ENCODE assay signal across 12 cellular contexts in the genomic region with DNA sequence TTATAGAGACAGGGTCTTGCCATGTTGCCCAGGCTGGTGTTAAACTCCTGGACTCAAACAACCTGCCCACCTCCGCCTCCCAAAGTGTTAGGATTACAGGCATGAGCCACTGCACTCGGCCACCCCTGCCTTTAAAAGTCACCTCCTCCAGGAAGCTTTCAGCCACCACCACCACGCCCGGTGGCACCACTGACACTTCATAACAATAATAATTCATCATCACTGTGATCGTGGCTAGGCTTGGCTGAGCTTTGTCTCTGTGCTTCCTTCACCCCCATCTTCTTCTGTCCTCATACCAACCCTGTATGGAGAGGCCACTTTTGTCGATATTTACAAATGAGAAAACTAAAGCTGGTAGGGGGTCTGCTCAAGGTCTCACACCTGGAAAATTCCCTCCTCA. TPM values are rescaled to one million over a fixed set of nuclear protein-coding genes. Genes with fewer than 3 reads are reported as not detected.
DNase-seq lines count a peak whose midpoint lies in the region; ATAC-seq and TF ChIP-seq lines count a peak whose summit lies in the region.
"Had no signal": no experiment of that assay in that cellular context is flagged by ENCODE, and none has a peak within 500 bp of the region (broad histone marks: within the 10 kb centered on the region; RNA-seq: fewer than 3 reads in every experiment).

No MANE protein-coding gene starts in this region.

- no peak overlapping the region for H3K4me3 ChIP-seq in esophagus (ENCODE audit: low read depth in 1 of 2, low read length in 2 of 2)
- H3K4me3 ChIP-seq in lower leg skin (ENCODE audit: low read depth, poor library complexity, severe bottlenecking): no peak overlapping the region
- H3K4me3 ChIP-seq: SJSA1 had no signal

- no peak for DNase-seq in activated T-cell treated with anti-CD3 and anti-CD28 coated beads, Interleukin-2, amount 50 U/mL, for 4 hours
- DNase-seq in activated T-cell treated with anti-CD3 and anti-CD28 coated beads, Interleukin-2, amount 50 U/mL, for 1 hour: no peak
- DNase-seq in WTC11 (ENCODE audit: low spot score) (no peak), Right ventricle myocardium superior (no peak), OCI-M2 (lab: John Stamatoyannopoulos, UW; ENCODE audit: unreplicated experiment) (no peak), lower leg skin (ENCODE audit: low spot score in 2 of 2) (no peak)
- peak in 1 of 2 donors; percentile 35 for DNase-seq in stimulated activated naive CD8-positive, alpha-beta T cell treated with anti-CD3 and anti-CD28 coated beads, Interleukin-15, amount 100 ng/mL, for 72 hours
- DNase-seq: GF-D8, NCI-H510A had no signal

- peak; percentile 17 to 20 for ATAC-seq in activated T-cell treated with anti-CD3 and anti-CD28 coated beads, Interleukin-2, amount 50 U/mL, for 4 hours
- ATAC-seq in WTC11: no peak
- peak; percentile 61 for ATAC-seq in stimulated activated naive CD8-positive, alpha-beta T cell treated with anti-CD3 and anti-CD28 coated beads, Interleukin-15, amount 100 ng/mL, for 72 hours
- no peak for ATAC-seq in Right ventricle myocardium superior (ENCODE audit: poor library complexity)

- no peaks in the 10 kb centered on the region for H3K36me3 ChIP-seq in esophagus (ENCODE audit: control insufficient read depth in 2 of 2, insufficient read depth in 2 of 2, low read length in 1 of 2)
- H3K36me3 ChIP-seq: SJSA1, thyroid gland had no signal

- intact Hi-C loops in Right ventricle myocardium superior (cut with DNase I): no loop called here
- intact Hi-C loops in lower leg skin (cut with DNase I; ENCODE audit: low total_unique reads): no loop called here

- no peak for TF ChIP-seq POLR2A in lower leg skin (IDR thresholded peaks at IDR 0.05)

- no peak overlapping the region; the same call in 1 of the 2 replicates for H3K27ac Mint-ChIP-seq in WTC11
- no peak overlapping the region for H3K27ac Mint-ChIP-seq in stimulated activated naive CD8-positive, alpha-beta T cell treated with anti-CD3 and anti-CD28 coated beads, Interleukin-15, amount 100 ng/mL, for 72 hours

- 55% methylated on average over 6 of the region's 6 CpGs for WGBS in esophagus, 2 donors
- 70 to 72% methylated on average over 6 of the region's 6 CpGs for WGBS in lower leg skin, 2 donors

- peaks cover 8 to 15% of the 10 kb centered on the region in 2 donors for H3K4me1 ChIP-seq in esophagus (ENCODE audit: control insufficient read depth in 2 of 2, insufficient read depth in 2 of 2, low read length in 1 of 2)

- TF ChIP-seq CTCF in WTC11 (IDR thresholded peaks at IDR 0.05) (no peak), lower leg skin (IDR thresholded peaks at IDR 0.05) (no peak)

- no peaks in the 10 kb centered on the region for H3K36me3 Mint-ChIP-seq in activated T-cell treated with anti-CD3 and anti-CD28 coated beads, Interleukin-2, amount 50 U/mL, for 4 hours (ENCODE audit: insufficient read depth)
- no peaks in the 10 kb centered on the region for H3K36me3 Mint-ChIP-seq in WTC11

- H3K27me3 Mint-ChIP-seq in activated T-cell treated with anti-CD3 and anti-CD28 coated beads, Interleukin-2, amount 50 U/mL, for 4 hours (ENCODE audit: low read depth): no peaks in the 10 kb centered on the region
- H3K27me3 Mint-ChIP-seq in WTC11 (ENCODE audit: low read depth): no peaks in the 10 kb centered on the region
- H3K27me3 Mint-ChIP-seq in stimulated activated naive CD8-positive, alpha-beta T cell treated with anti-CD3 and anti-CD28 coated beads, Interleukin-15, amount 100 ng/mL, for 72 hours: peaks cover 79% of the 10 kb centered on the region

- peak overlapping the region; percentile 69 for H3K4me3 Mint-ChIP-seq in activated T-cell treated with anti-CD3 and anti-CD28 coated beads, Interleukin-2, amount 50 U/mL, for 4 hours
- H3K4me3 Mint-ChIP-seq in WTC11: peak overlapping the region; percentile 55
- peak overlapping the region; percentile 65 to 78 for H3K4me3 Mint-ChIP-seq in stimulated activated naive CD8-positive, alpha-beta T cell treated with anti-CD3 and anti-CD28 coated beads, Interleukin-15, amount 100 ng/mL, for 72 hours

- H3K9me3 Mint-ChIP-seq in activated T-cell treated with anti-CD3 and anti-CD28 coated beads, Interleukin-2, amount 50 U/mL, for 4 hours: no peaks in the 10 kb centered on the region
- no peaks in the 10 kb centered on the region for H3K9me3 Mint-ChIP-seq in WTC11
- H3K9me3 Mint-ChIP-seq in stimulated activated naive CD8-positive, alpha-beta T cell treated with anti-CD3 and anti-CD28 coated beads, Interleukin-15, amount 100 ng/mL, for 72 hours: no peaks in the 10 kb centered on the region

- POLR2A ChIA-PET in WTC11 (lab: Charles Lee): interaction anchor here (1.0 to 2.3 kb wide), 4 partner anchors 13 to 44 kb away, joined by 3 to 8 read pairs (median 6); a partner anchor contains a TSS

- CTCF ChIA-PET in WTC11 (lab: Charles Lee): interaction anchor here (0.6 to 2.8 kb wide), 7 partner anchors 12 to 894 kb away, joined by 3 to 21 read pairs (median 5); a partner anchor contains a TSS

- H3K27ac ChIP-seq in esophagus (ENCODE audit: low read depth in 2 of 2, low read length in 1 of 2): peak overlapping the region; percentile 23 to 53
- H3K27ac ChIP-seq: SJSA1, thyroid gland had no signal

- no peaks in the 10 kb centered on the region for H3K27me3 ChIP-seq in esophagus (ENCODE audit: control insufficient read depth in 1 of 2, insufficient read depth in 2 of 2, low read length in 2 of 2)
- H3K27me3 ChIP-seq: SJSA1, thyroid gland had no signal

- H3K9me3 ChIP-seq in esophagus (ENCODE audit: control insufficient read depth in 2 of 2, insufficient read depth in 1 of 2, low read depth in 1 of 2, low read length in 1 of 2): no peaks in the 10 kb centered on the region
- H3K9me3 ChIP-seq: SJSA1, thyroid gland had no signal

- H3K4me1 Mint-ChIP-seq in activated T-cell treated with anti-CD3 and anti-CD28 coated beads, Interleukin-2, amount 50 U/mL, for 4 hours (ENCODE audit: low read depth): peaks cover 41% of the 10 kb centered on the region
- H3K4me1 Mint-ChIP-seq in WTC11: peaks cover 46% of the 10 kb centered on the region
- H3K4me1 Mint-ChIP-seq in stimulated activated naive CD8-positive, alpha-beta T cell treated with anti-CD3 and anti-CD28 coated beads, Interleukin-15, amount 100 ng/mL, for 72 hours: peaks cover 54% of the 10 kb centered on the region

TF ChIP-seq in WTC11, 78 proteins besides CTCF, POLR2A, EP300 and RAD21:
- TF ChIP-seq ZNF416 (CRISPR knock-in tag; IDR thresholded peaks at IDR 0.05): no peak
- TF ChIP-seq ZNF121 (CRISPR knock-in tag; IDR thresholded peaks at IDR 0.05): peak; percentile 53; the same call in 1 of the 2 replicates
- TF ChIP-seq, protein P1, sequence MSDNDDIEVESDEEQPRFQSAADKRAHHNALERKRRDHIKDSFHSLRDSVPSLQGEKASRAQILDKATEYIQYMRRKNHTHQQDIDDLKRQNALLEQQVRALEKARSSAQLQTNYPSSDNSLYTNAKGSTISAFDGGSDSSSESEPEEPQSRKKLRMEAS (CRISPR knock-in tag; IDR thresholded peaks at IDR 0.05): 0 out of 2 replicates have a peak, but pooled peaks have one; percentile 5

RNA-seq across cellular contexts. Expression of a gene that starts 12.8 kb away (rescaled TPM):
- total RNA-seq in activated T-cell treated with anti-CD3 and anti-CD28 coated beads, Interleukin-2, amount 50 U/mL, for 4 hours: under 1 TPM; 0.29 to 0.35 (median 0.33) TPM
- total RNA-seq in WTC11 (2021) (31.4 to 44.4 TPM (median 31.7 TPM) in 3 replicates), Right ventricle myocardium superior (7.3 TPM), lower leg skin (10 to 100 TPM; 63.6 to 83.8 (median 68.8) TPM)
- 100 to 1,000 TPM; 111 to 133 TPM for polyA plus RNA-seq in esophagus

RNA-seq across cellular contexts. Expression of a gene that starts 43.8 kb away (rescaled TPM):
- total RNA-seq in activated T-cell treated with anti-CD3 and anti-CD28 coated beads, Interleukin-2, amount 50 U/mL, for 4 hours: 10 to 100 TPM; 10.6 to 16.6 (median 11.1) TPM
- total RNA-seq in WTC11 (2021) (51.1 to 53.1 TPM (median 52.9 TPM) in 3 replicates), Right ventricle myocardium superior (1.8 TPM), lower leg skin (10 to 100 TPM; 45.7 to 63.1 (median 48.5) TPM)
- polyA plus RNA-seq in esophagus: 10 to 100 TPM; 20.1 to 31.1 TPM

Comparison
In these comparisons a context has a peak if more than half of its experiments do, and no peak if none do; other contexts are left out.
1. ATAC-seq: peak in activated T-cell treated with anti-CD3 and anti-CD28 coated beads, Interleukin-2, amount 50 U/mL, for 4 hours (2 of 2) and stimulated activated naive CD8-positive, alpha-beta T cell treated with anti-CD3 and anti-CD28 coated beads, Interleukin-15, amount 100 ng/mL, for 72 hours (single experiment); none in WTC11 (single experiment) and Right ventricle myocardium superior (single experiment).
2. Peak in every context shown above with its lines, with median percentiles within 50 percentile points of each other: H3K4me3 Mint-ChIP-seq.